In the genomic region with DNA sequence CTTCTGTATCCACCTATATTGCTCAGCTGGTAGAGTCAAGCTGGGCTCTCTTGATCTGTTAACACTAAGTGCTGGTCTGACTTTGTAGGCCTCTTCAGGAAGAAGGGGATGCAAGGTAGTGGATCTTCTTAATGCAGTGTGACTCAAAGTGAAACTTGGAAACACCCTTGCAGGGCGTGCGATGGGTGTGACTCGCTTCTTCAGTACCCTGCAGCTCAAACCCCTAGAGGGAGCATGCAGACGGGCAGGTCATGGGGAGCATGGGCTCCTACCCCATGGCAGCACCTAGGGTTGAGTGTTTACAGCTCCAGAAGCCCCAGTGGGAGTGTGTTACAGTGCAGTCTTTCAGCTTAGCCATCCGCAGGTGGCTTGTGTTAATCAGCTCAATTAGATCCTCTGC, we compare ENCODE assay signal across 9 cellular contexts. TPM values are rescaled to one million over a fixed set of nuclear protein-coding genes. Genes with fewer than 3 reads are reported as not detected.
DNase-seq lines count a peak whose midpoint lies in the region; ATAC-seq and TF ChIP-seq lines count a peak whose summit lies in the region.
"Had no signal": no experiment of that assay in that cellular context is flagged by ENCODE, and none has a peak within 500 bp of the region (broad histone marks: within the 10 kb centered on the region; RNA-seq: fewer than 3 reads in every experiment).

No MANE protein-coding gene starts in this region.

- peak; percentile 28 for DNase-seq in GM13977 (ENCODE audit: low spot score)
- DNase-seq in T-cell = peak; percentile 22 to 71 (median 54)
- DNase-seq in activated naive CD8-positive, alpha-beta T cell treated with anti-CD3 and anti-CD28 coated beads, Interleukin-2, amount 50 U/mL, for 16 hours (ENCODE audit: low read depth, low spot score) = peak; percentile 29
- DNase-seq in stimulated activated CD8-positive, alpha-beta memory T cell treated with anti-CD3 and anti-CD28 coated beads, Interleukin-4, amount 100 ng/mL, for 24 hours (ENCODE audit: low read depth) = peak; percentile 42
- no peak for DNase-seq in foreskin melanocyte
- DNase-seq in hepatocyte (ENCODE audit: low spot score) = no peak
- no peak for DNase-seq in mesothelial cell of epicardium (ENCODE audit: low spot score in 2 of 2, unreplicated experiment in 2 of 2)

- H3K4me1 Mint-ChIP-seq in T-cell = peaks cover 22 to 50% (median 33%) of the 10 kb centered on the region in 3 donors
- no peaks in the 10 kb centered on the region for H3K4me1 Mint-ChIP-seq in mesothelial cell of epicardium

- no peaks in the 10 kb centered on the region for H3K4me1 ChIP-seq in hepatocyte (ENCODE audit: insufficient read depth)

- ATAC-seq in HG02623 (IDR thresholded peaks at IDR 0.05; ENCODE audit: unreplicated experiment) (peak; percentile 97), T-cell (replicated peaks in 1 of 4) (peak; percentile 87 to 93 (median 91))

- peak overlapping the region; percentile 52 to 86 (median 74) for H3K4me3 Mint-ChIP-seq in T-cell
- H3K4me3 Mint-ChIP-seq in mesothelial cell of epicardium = no peak overlapping the region

- H2AFZ ChIP-seq in hepatocyte = no peak overlapping the region

- H3K9me2 ChIP-seq in hepatocyte (replicated peaks; ENCODE audit: insufficient read depth) = no peaks in the 10 kb centered on the region

- H3K27ac ChIP-seq in hepatocyte = no peak overlapping the region

- H4K20me1 ChIP-seq in hepatocyte (ENCODE audit: insufficient read depth, poor library complexity, severe bottlenecking) = no peaks in the 10 kb centered on the region

- H3K9me3 ChIP-seq in hepatocyte (ENCODE audit: low read depth) = no peaks in the 10 kb centered on the region

- 92% methylated on average over 5 of the region's 5 CpGs for WGBS in hepatocyte (ENCODE audit: low lambda C conversion rate, missing lambda C conversion rate)

- POLR2A ChIA-PET in T-cell (lab: Charles Lee) = interaction anchor here (0.6 to 0.8 kb wide), 2 partner anchors 11 to 193 kb away, joined by 5 to 12 read pairs; no protein-coding TSS in a partner anchor

- TF ChIP-seq CTCF in GM13977 (IDR thresholded peaks at IDR 0.05; ENCODE audit: extremely low read depth, insufficient read depth, missing control alignments) (peak; percentile 37), hepatocyte (IDR thresholded peaks at IDR 0.05; ENCODE audit: poor library complexity) (no peak), mesothelial cell of epicardium (IDR thresholded peaks at IDR 0.05; ENCODE audit: unreplicated experiment) (no peak)

- CTCF ChIA-PET in T-cell (lab: Charles Lee) = interaction anchor here (0.6 to 1.7 kb wide), 22 partner anchors 8 to 734 kb away, joined by 3 to 9 read pairs (median 4); no protein-coding TSS in a partner anchor

- peak overlapping the region; percentile 93 to 98 for H3K27ac Mint-ChIP-seq in T-cell
- no peak overlapping the region for H3K27ac Mint-ChIP-seq in mesothelial cell of epicardium

- no peaks in the 10 kb centered on the region for H3K27me3 ChIP-seq in hepatocyte

- H3K27me3 Mint-ChIP-seq in T-cell (no peaks in the 10 kb centered on the region), mesothelial cell of epicardium (ENCODE audit: low read depth) (no peaks in the 10 kb centered on the region)

- H3K4me2 ChIP-seq in hepatocyte = no peak overlapping the region

- in situ Hi-C loops in GM13977 (cut with MboI; ENCODE audit: low pct_unique_long_range_greater_than_20kb, low sequenced_read_pairs, unreplicated experiment) = no loop called here

- no peak overlapping the region for H3K4me3 ChIP-seq in hepatocyte

- peaks cover 0 to 9% (median 6%) of the 10 kb centered on the region in 3 donors for H3K9me3 Mint-ChIP-seq in T-cell
- peaks cover 9% of the 10 kb centered on the region for H3K9me3 Mint-ChIP-seq in mesothelial cell of epicardium

- H3K79me2 ChIP-seq in hepatocyte = no peaks in the 10 kb centered on the region

- H3K36me3 Mint-ChIP-seq in T-cell (peaks cover 4% of the 10 kb centered on the region), mesothelial cell of epicardium (no peaks in the 10 kb centered on the region)

- no peaks in the 10 kb centered on the region for H3K36me3 ChIP-seq in hepatocyte (replicated peaks; ENCODE audit: insufficient read depth, low read depth)

RNA-seq across cellular contexts. Expression of gene SAMD3, which starts 0.8 kb away (rescaled TPM):
- total RNA-seq in T-cell = 10 to 100 TPM; 27.5 to 73.8 (median 38.5) TPM
- 0.28 and 2.2 TPM in 2 replicates for total RNA-seq in hepatocyte
- 0.13 and 0.81 TPM in 2 replicates for polyA plus RNA-seq in hepatocyte
- 0.38 to 0.49 TPM (median 0.47 TPM) in 3 replicates for total RNA-seq in mesothelial cell of epicardium
- total RNA-seq: epithelial cell of proximal tubule had no signal

Comparison
In these comparisons a context has a peak if more than half of its experiments do, and no peak if none do; other contexts are left out.
1. DNase-seq: peak in GM13977 (single experiment), T-cell (34 of 34), activated naive CD8-positive, alpha-beta T cell treated with anti-CD3 and anti-CD28 coated beads, Interleukin-2, amount 50 U/mL, for 16 hours (single experiment) and stimulated activated CD8-positive, alpha-beta memory T cell treated with anti-CD3 and anti-CD28 coated beads, Interleukin-4, amount 100 ng/mL, for 24 hours (single experiment); none in foreskin melanocyte (single experiment), hepatocyte (single experiment) and mesothelial cell of epicardium (0 of 2).